Comparison of ENCODE assay signal across 10 cellular contexts in genomic region chr3:16476636-16477035, GRCh38. TPM values are rescaled to one million over a fixed set of nuclear protein-coding genes. Genes with fewer than 3 reads are reported as not detected.
A peak's percentile ranks its signal among the peaks of the same experiment; 100 is the strongest.
DNase-seq lines count a peak whose midpoint lies in the region; ATAC-seq, FAIRE-seq and TF ChIP-seq lines count a peak whose summit lies in the region.
"Had no signal": no experiment of that assay in that cellular context is flagged by ENCODE, and none has a peak within 500 bp of the region (broad histone marks: within the 10 kb centered on the region; RNA-seq: fewer than 3 reads in every experiment).

No MANE protein-coding gene starts in this region.

- CTCF ChIA-PET in endothelial cell of umbilical vein (lab: Charles Lee): interaction anchor here (0.6 to 3.4 kb wide), 11 partner anchors 8 to 209 kb away, joined by 3 to 14 read pairs (median 3); no protein-coding TSS in a partner anchor

- H3K27me3 ChIP-seq in endothelial cell of umbilical vein (ENCODE audit: control insufficient read depth in 2 of 2, insufficient read depth in 2 of 2, low read length in 2 of 2): no peaks in the 10 kb centered on the region

- H3K27ac Mint-ChIP-seq in activated naive CD4-positive, alpha-beta T cell treated with anti-CD3 and anti-CD28 coated beads, Interleukin-2, amount 50 U/mL, for 72 hours: peak overlapping the region in 1 of 2 donors; percentile 9

- H3K27ac ChIP-seq in endothelial cell of umbilical vein (ENCODE audit: insufficient read depth, low read depth, low read length): peak overlapping the region; percentile 42

- ATAC-seq in activated naive CD4-positive, alpha-beta T cell treated with anti-CD3 and anti-CD28 coated beads, Interleukin-2, amount 50 U/mL, for 72 hours: peak; percentile 56 to 71
- no peak for ATAC-seq in GM19452 (IDR thresholded peaks at IDR 0.05; ENCODE audit: unreplicated experiment)
- ATAC-seq: Panc1 had no signal

- H2AFZ ChIP-seq in endothelial cell of umbilical vein (ENCODE audit: low read depth, low read length): no peak overlapping the region

- intact Hi-C loops in endothelial cell of umbilical vein (cut with micrococcal nuclease): loop anchor here (1.0 to 2.0 kb wide), 2 partner anchors 8 to 28 kb away; no protein-coding TSS in a partner anchor

- H3K36me3 ChIP-seq in endothelial cell of umbilical vein (ENCODE audit: control insufficient read depth in 2 of 2, extremely low read depth in 1 of 2, insufficient read depth in 2 of 2, low read length in 2 of 2): no peaks in the 10 kb centered on the region

- no peaks in the 10 kb centered on the region for H3K9me1 ChIP-seq in endothelial cell of umbilical vein (replicated peaks; ENCODE audit: control insufficient read depth, extremely low read depth, insufficient read depth, low read length)

- no peaks in the 10 kb centered on the region for H3K9me3 ChIP-seq in endothelial cell of umbilical vein (replicated peaks; ENCODE audit: control insufficient read depth, insufficient read depth, low read length)

- peak; percentile 64 for FAIRE-seq in endothelial cell of umbilical vein (lab: Jason Lieb, UNC)
- FAIRE-seq: bronchial epithelial cell had no signal

- peaks cover 50% of the 10 kb centered on the region for H3K4me1 ChIP-seq in endothelial cell of umbilical vein (ENCODE audit: control insufficient read depth, extremely low read depth, insufficient read depth, low read length)

- POLR2A ChIA-PET in endothelial cell of umbilical vein (lab: Charles Lee): interaction anchor here (0.6 to 0.7 kb wide), 2 partner anchors 36 to 67 kb away, joined by 3 read pairs; no protein-coding TSS in a partner anchor

- no peak overlapping the region for H3K9ac ChIP-seq in endothelial cell of umbilical vein (replicated peaks; ENCODE audit: extremely low read depth, insufficient read depth, low read length)

- no peak for DNase-seq in activated naive CD4-positive, alpha-beta T cell treated with anti-CD3 and anti-CD28 coated beads, Interleukin-2, amount 50 U/mL, for 72 hours (ENCODE audit: low spot score in 2 of 2)
- no peak for DNase-seq in activated naive CD4-positive, alpha-beta T cell treated with anti-CD3 and anti-CD28 coated beads, Interleukin-2, amount 50 U/mL, for 16 hours
- peak; percentile 75 for DNase-seq in LHCN-M2 (ENCODE audit: low read depth)
- peak; percentile 90 for DNase-seq in endothelial cell of umbilical vein (ENCODE audit: low read depth, low spot score)
- DNase-seq in stromal cell of bone marrow (ENCODE audit: low read depth): peak; percentile 75
- no peak for DNase-seq in NCI-H1930 (lab: John Stamatoyannopoulos, UW)
- no peak for DNase-seq in SKM-1 treated with dmso at 0.1 percent for 144 hours (lab: John Stamatoyannopoulos, UW; ENCODE audit: unreplicated experiment)

- no peak overlapping the region for H3K4me3 ChIP-seq in endothelial cell of umbilical vein (replicated peaks in 1 of 3; ENCODE audit: insufficient read depth in 1 of 3, low read depth in 1 of 3, low read length in 3 of 3)

- dilution Hi-C loops in endothelial cell of umbilical vein (cut with MboI; ENCODE audit: extremely low pct_ligation_motif_present, low sequenced_read_pairs): no loop called here

- BruUV-seq in endothelial cell of umbilical vein (replicated peaks; lab: Mats Ljungman, UMichigan): no TSS peak

- H3K79me2 ChIP-seq in endothelial cell of umbilical vein (ENCODE audit: control insufficient read depth, insufficient read depth, low read length): no peaks in the 10 kb centered on the region

- H3K9me3 Mint-ChIP-seq in activated naive CD4-positive, alpha-beta T cell treated with anti-CD3 and anti-CD28 coated beads, Interleukin-2, amount 50 U/mL, for 72 hours: no peaks in the 10 kb centered on the region

- peak overlapping the region; percentile 18 for H3K4me2 ChIP-seq in endothelial cell of umbilical vein (ENCODE audit: insufficient read depth, low read length)

- TF ChIP-seq CTCF in endothelial cell of umbilical vein (IDR thresholded peaks at IDR 0.05; ENCODE audit: extremely low read depth in 1 of 2, insufficient read depth in 1 of 2, low read depth in 1 of 2, low read length in 2 of 2): no peak

- peaks cover 48 to 86% of the 10 kb centered on the region in 2 donors for H3K36me3 Mint-ChIP-seq in activated naive CD4-positive, alpha-beta T cell treated with anti-CD3 and anti-CD28 coated beads, Interleukin-2, amount 50 U/mL, for 72 hours

- H4K20me1 ChIP-seq in endothelial cell of umbilical vein (replicated peaks; ENCODE audit: control insufficient read depth, extremely low read depth, insufficient read depth, low read length): no peaks in the 10 kb centered on the region

- TF ChIP-seq POLR2A in endothelial cell of umbilical vein (IDR thresholded peaks at IDR 0.05; ENCODE audit: low read depth, low read length): no peak

TF ChIP-seq in endothelial cell of umbilical vein, 7 proteins besides CTCF, POLR2A, EP300 and RAD21:
- TF ChIP-seq JUN (IDR thresholded peaks at IDR 0.05; ENCODE audit: borderline replicate concordance, insufficient read depth, insufficient read length, low read depth) (peak; percentile 35), FOS (IDR thresholded peaks at IDR 0.05; ENCODE audit: borderline replicate concordance, insufficient read depth, low read length) (peak; percentile 49), MYC (IDR thresholded peaks at IDR 0.05; ENCODE audit: low read depth, low read length) (no peak), EZH2 (IDR thresholded peaks at IDR 0.05; ENCODE audit: borderline replicate concordance, low read depth, low read length, severe bottlenecking) (no peak), MAX (IDR thresholded peaks at IDR 0.05; ENCODE audit: insufficient read depth, insufficient read length) (no peak), GATA2 (IDR thresholded peaks at IDR 0.05; ENCODE audit: insufficient read depth, insufficient read length, low read depth, low read length) (peak; percentile 78), POLR2AphosphoS5 (IDR thresholded peaks at IDR 0.05; ENCODE audit: insufficient read depth, low read depth, low read length) (peak; percentile 59)

RNA-seq across cellular contexts. Expression of gene RFTN1, which starts 36.9 kb away (rescaled TPM):
- 100 to 1,000 TPM in 1 of 2 donors, 10 to 100 TPM in 1; 94.3 to 111 TPM for total RNA-seq in activated naive CD4-positive, alpha-beta T cell treated with anti-CD3 and anti-CD28 coated beads, Interleukin-2, amount 50 U/mL, for 72 hours
- total RNA-seq in LHCN-M2 (2014; rRNA removed): 51.6 and 58.2 TPM in 2 replicates
- polyA plus RNA-seq in LHCN-M2 (2012): 57.3 TPM
- 43.3 and 45.1 TPM in 2 replicates for total RNA-seq in endothelial cell of umbilical vein
- 40.2 and 40.3 TPM in 2 replicates for polyA plus RNA-seq in endothelial cell of umbilical vein
- 43.9 and 50.2 TPM in 2 replicates for polyA plus RNA-seq in endothelial cell of umbilical vein (2011; cell fraction: cytosol; rRNA removed)
- 34.8 and 38.6 TPM in 2 replicates for polyA plus RNA-seq in endothelial cell of umbilical vein (2011; cell fraction: nucleus; rRNA removed)
- 32.9 and 37.2 TPM in 2 replicates for polyA plus RNA-seq in endothelial cell of umbilical vein (2012)
- 41.8 and 43.3 TPM in 2 replicates for polyA minus RNA-seq in endothelial cell of umbilical vein
- polyA minus RNA-seq in endothelial cell of umbilical vein (2011; cell fraction: cytosol; rRNA and poly(A)+ RNA removed): not detected
- 48.8 and 59.0 TPM in 2 replicates for polyA minus RNA-seq in endothelial cell of umbilical vein (2011; cell fraction: nucleus; rRNA and poly(A)+ RNA removed)

Comparison
In these comparisons a context has a peak if more than half of its experiments do, and no peak if none do; other contexts are left out.
1. DNase-seq: peak in LHCN-M2 (single experiment), endothelial cell of umbilical vein (single experiment) and stromal cell of bone marrow (single experiment); none in activated naive CD4-positive, alpha-beta T cell treated with anti-CD3 and anti-CD28 coated beads, Interleukin-2, amount 50 U/mL, for 72 hours (0 of 2), activated naive CD4-positive, alpha-beta T cell treated with anti-CD3 and anti-CD28 coated beads, Interleukin-2, amount 50 U/mL, for 16 hours (single experiment), NCI-H1930 (0 of 2) and SKM-1 treated with dmso at 0.1 percent for 144 hours (single experiment).